22 cellular contexts compared by ENCODE assay signal in the genomic region with DNA sequence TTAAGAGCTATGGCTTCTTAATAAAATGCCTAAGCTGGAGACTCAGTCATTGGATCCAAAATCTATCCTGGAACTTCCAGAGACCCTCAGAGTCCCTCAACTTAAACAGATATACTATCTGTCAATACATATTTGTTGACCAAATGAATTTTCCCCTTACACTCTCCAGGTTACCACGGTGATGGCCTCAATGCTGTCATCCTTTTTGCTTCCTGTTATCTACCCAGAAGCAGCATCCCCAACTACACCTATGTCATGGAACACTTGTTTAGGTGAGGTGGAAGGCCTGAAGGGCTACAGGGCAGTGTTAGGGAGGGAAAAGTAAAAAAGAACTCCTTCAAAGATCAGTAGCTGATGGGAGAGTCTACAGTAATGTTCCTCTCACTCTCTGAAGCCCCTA. TPM values are rescaled to one million over a fixed set of nuclear protein-coding genes. Genes with fewer than 3 reads are reported as not detected.
DNase-seq lines count a peak whose midpoint lies in the region; ATAC-seq, FAIRE-seq and TF ChIP-seq lines count a peak whose summit lies in the region.
"Had no signal": no experiment of that assay in that cellular context is flagged by ENCODE, and none has a peak within 500 bp of the region (broad histone marks: within the 10 kb centered on the region; RNA-seq: fewer than 3 reads in every experiment).

No MANE protein-coding gene starts in this region.

- no peak for TF ChIP-seq CTCF in K562 (IDR thresholded peaks at IDR 0.05 in 2 of 3, conservative IDR thresholded peaks at IDR 0.05 in 1 of 3; ENCODE audit: insufficient read depth in 2 of 3, low read depth in 1 of 3, low read length in 3 of 3)

- CTCF ChIA-PET in activated CD4-positive, alpha-beta T cell treated with anti-CD3 and anti-CD28 coated beads, Interleukin-2, amount 10 ng/mL, durations not matched to agents 7 days and 5 days (lab: Charles Lee): interaction anchor here (0.5 to 1.2 kb wide), 7 partner anchors 13 to 241 kb away, joined by 3 to 7 read pairs (median 3); a partner anchor contains a TSS
- CTCF ChIA-PET in K562 (lab: Yijun Ruan, JAX; ENCODE audit: low intra/inter-chr PET ratio): no interaction called here

- H3K27me3 ChIP-seq in K562 (ENCODE audit: control insufficient read depth in 2 of 2, insufficient read depth in 2 of 2, low read length in 2 of 2): no peaks in the 10 kb centered on the region
- H3K27me3 ChIP-seq: MG63 had no signal

- H3K27ac Mint-ChIP-seq in activated CD4-positive, alpha-beta T cell treated with anti-CD3 and anti-CD28 coated beads, Interleukin-2, amount 10 ng/mL, durations not matched to agents 7 days and 5 days: no peak overlapping the region
- peak overlapping the region in 1 of 2 donors; percentile 37 for H3K27ac Mint-ChIP-seq in stimulated activated naive CD8-positive, alpha-beta T cell treated with anti-CD3 and anti-CD28 coated beads, Interleukin-15, amount 100 ng/mL, for 72 hours

- no peak overlapping the region for H2AFZ ChIP-seq in K562 (ENCODE audit: low read depth, low read length)

- H3K36me3 ChIP-seq in K562 (ENCODE audit: control insufficient read depth, insufficient read depth, low read length): no peaks in the 10 kb centered on the region

- peaks cover 1% of the 10 kb centered on the region for H3K36me3 Mint-ChIP-seq in activated CD4-positive, alpha-beta T cell treated with anti-CD3 and anti-CD28 coated beads, Interleukin-2, amount 10 ng/mL, durations not matched to agents 7 days and 5 days (ENCODE audit: low read depth)

- no peak for FAIRE-seq in K562 (lab: Jason Lieb, UNC)
- FAIRE-seq: GM12878 had no signal

- peak; percentile 55 for ATAC-seq in stimulated activated naive CD8-positive, alpha-beta T cell treated with anti-CD3 and anti-CD28 coated beads, Interleukin-15, amount 100 ng/mL, for 72 hours
- ATAC-seq in stimulated activated naive CD8-positive, alpha-beta T cell treated with anti-CD3 and anti-CD28 coated beads, Interleukin-15, Interleukin-2, amounts not matched to agents 100 U/mL and 50 U/mL, for 24 hours: no peak
- no peak for ATAC-seq in K562
- no peak for ATAC-seq in HG03039 (IDR thresholded peaks at IDR 0.05; ENCODE audit: unreplicated experiment)
- ATAC-seq in GM21526 (IDR thresholded peaks at IDR 0.05; ENCODE audit: low FRiP score, unreplicated experiment): no peak
- ATAC-seq: GM12878 had no signal

- TF ChIP-seq EP300 in K562 (IDR thresholded peaks at IDR 0.05; ENCODE audit: low read length): no peak

- no peak overlapping the region for H3K27ac ChIP-seq in K562 (ENCODE audit: extremely low read depth, low read depth, low read length)

- H3K4me3 Mint-ChIP-seq in activated CD4-positive, alpha-beta T cell treated with anti-CD3 and anti-CD28 coated beads, Interleukin-2, amount 10 ng/mL, durations not matched to agents 7 days and 5 days: no peak overlapping the region
- no peak overlapping the region for H3K4me3 Mint-ChIP-seq in stimulated activated naive CD8-positive, alpha-beta T cell treated with anti-CD3 and anti-CD28 coated beads, Interleukin-15, amount 100 ng/mL, for 72 hours

- peaks cover 9 to 13% of the 10 kb centered on the region in 2 experiments; a peak in 4 of 5 replicates for H3K4me1 ChIP-seq in K562 (replicated peaks in 1 of 2; ENCODE audit: control insufficient read depth in 2 of 2, insufficient read depth in 2 of 2, low read length in 2 of 2)

- no TSS peak for BruUV-seq in K562 (replicated peaks; lab: Mats Ljungman, UMichigan)

- no peaks in the 10 kb centered on the region for H4K20me1 ChIP-seq in K562 (replicated peaks; ENCODE audit: control insufficient read depth, insufficient read depth, low read length)

- no peaks in the 10 kb centered on the region for H3K9me3 Mint-ChIP-seq in activated CD4-positive, alpha-beta T cell treated with anti-CD3 and anti-CD28 coated beads, Interleukin-2, amount 10 ng/mL, durations not matched to agents 7 days and 5 days
- no peaks in the 10 kb centered on the region for H3K9me3 Mint-ChIP-seq in stimulated activated naive CD8-positive, alpha-beta T cell treated with anti-CD3 and anti-CD28 coated beads, Interleukin-15, amount 100 ng/mL, for 72 hours

- no peaks in the 10 kb centered on the region for H3K9me1 ChIP-seq in K562 (ENCODE audit: control insufficient read depth, insufficient read depth, low read length)

- TF ChIP-seq RAD21 in K562 (CRISPR knock-in tag; conservative IDR thresholded peaks at IDR 0.05 in 1 of 2, IDR thresholded peaks at IDR 0.05 in 1 of 2): no peak

- 42% methylated on average over 1 of the region's 1 CpG for WGBS in K562 (ENCODE audit: insufficient coverage, low coverage, missing lambda C conversion rate)

- H3K79me2 ChIP-seq in K562 (ENCODE audit: control insufficient read depth, insufficient read depth, low read length): peaks cover 5% of the 10 kb centered on the region; the same call in 2 of the 3 replicates

- intact Hi-C loops in K562 (cut with micrococcal nuclease): no loop called here

- H3K9ac ChIP-seq in K562 (ENCODE audit: insufficient read depth in 1 of 2, low read depth in 2 of 2, low read length in 2 of 2): no peak overlapping the region

- no peak for TF ChIP-seq POLR2A in K562 (conservative IDR thresholded peaks at IDR 0.05)

- no peaks in the 10 kb centered on the region for H3K9me3 ChIP-seq in K562 (replicated peaks; ENCODE audit: control insufficient read depth, insufficient read depth, low read depth, low read length)
- H3K9me3 ChIP-seq: MG63 had no signal

- H3K4me1 Mint-ChIP-seq in activated CD4-positive, alpha-beta T cell treated with anti-CD3 and anti-CD28 coated beads, Interleukin-2, amount 10 ng/mL, durations not matched to agents 7 days and 5 days: peaks cover 28% of the 10 kb centered on the region
- H3K4me1 Mint-ChIP-seq in stimulated activated naive CD8-positive, alpha-beta T cell treated with anti-CD3 and anti-CD28 coated beads, Interleukin-15, amount 100 ng/mL, for 72 hours: peaks cover 33% of the 10 kb centered on the region

- H3K4me3 ChIP-seq in K562: no peak overlapping the region
- H3K4me3 ChIP-seq: GM12878, MG63 had no signal

- in situ Hi-C loops in K562 (cut with MboI): no loop called here

- no peak overlapping the region for H3K4me2 ChIP-seq in K562 (ENCODE audit: insufficient read depth, low read length)

- peak; percentile 18 for DNase-seq in activated CD4-positive, alpha-beta T cell treated with anti-CD3 and anti-CD28 coated beads, Interleukin-2, amount 10 ng/mL, durations not matched to agents 7 days and 5 days
- DNase-seq in activated CD4-positive, alpha-beta T cell treated with anti-CD3 and anti-CD28 coated beads, Interleukin-2, amount 50 U/mL, for 1 hour: no peak
- DNase-seq in stimulated activated naive CD8-positive, alpha-beta T cell treated with anti-CD3 and anti-CD28 coated beads, Interleukin-15, amount 100 ng/mL, for 72 hours: no peak
- DNase-seq in stimulated activated naive CD8-positive, alpha-beta T cell treated with anti-CD3 and anti-CD28 coated beads, Interleukin-15, Interleukin-2, amounts not matched to agents 100 U/mL and 50 U/mL, for 24 hours: no peak
- no peak for DNase-seq in K562 (ENCODE audit: extremely low read depth in 1 of 4, low spot score in 3 of 4)
- no peak for DNase-seq in LoVo (ENCODE audit: low spot score)
- DNase-seq: AML-193, C1 segment of cervical spinal cord, DND-41, H7, Kasumi-1, MG63, NCI-H1048, NCI-H1436, NCI-H1930, NCI-H226, NCI-H510A treated with DMSO at 0.1 percent for 48 hours, NCI-H748 treated with DMSO at 0.1 percent for 48 hours, SIG-M5 had no signal

- POLR2A ChIA-PET in activated CD4-positive, alpha-beta T cell treated with anti-CD3 and anti-CD28 coated beads, Interleukin-2, amount 10 ng/mL, durations not matched to agents 7 days and 5 days (lab: Charles Lee): interaction anchor here (0.5 kb wide), 1 partner anchor 227 kb away, joined by 3 read pairs; no protein-coding TSS in a partner anchor
- POLR2A ChIA-PET in K562 (lab: Yijun Ruan, JAX): interaction anchor here (0.7 to 2.6 kb wide), 6 partner anchors 12 to 36 kb away, joined by 3 to 16 read pairs (median 3); a partner anchor contains a TSS

- H3K27me3 Mint-ChIP-seq in activated CD4-positive, alpha-beta T cell treated with anti-CD3 and anti-CD28 coated beads, Interleukin-2, amount 10 ng/mL, durations not matched to agents 7 days and 5 days: no peaks in the 10 kb centered on the region
- H3K27me3 Mint-ChIP-seq in stimulated activated naive CD8-positive, alpha-beta T cell treated with anti-CD3 and anti-CD28 coated beads, Interleukin-15, amount 100 ng/mL, for 72 hours: no peaks in the 10 kb centered on the region

RNA-seq across cellular contexts. Expression of a gene that starts 4.4 kb away (rescaled TPM):
- 1 to 10 TPM in 1 of 2 experiments, under 1 TPM in 1; 0.62 to 1.3 TPM for total RNA-seq in activated CD4-positive, alpha-beta T cell treated with anti-CD3 and anti-CD28 coated beads, Interleukin-2, amount 10 ng/mL, durations not matched to agents 7 days and 5 days
- total RNA-seq in K562 (2011; cell fraction: chromatin; rRNA removed; ENCODE audit: low replicate concordance): 1.2 and 1.9 TPM in 2 replicates
- total RNA-seq in K562 (2011; cell fraction: nucleolus; rRNA removed): 1.3 and 1.4 TPM in 2 replicates
- 1.1 and 1.5 TPM in 2 replicates for total RNA-seq in K562 (2011; cell fraction: nucleoplasm; rRNA removed)
- total RNA-seq in K562 (2014; rRNA removed) (1.2 TPM in 2 replicates), K562 (2014; rRNA removed; fragmentation: Illumina TruSeq; extraction: Trizol) (0.16 and 0.18 TPM in 2 replicates), K562 (2015; rRNA removed; fragmentation: Illumina TruSeq; extraction: Trizol) (0.49 and 1.5 TPM in 2 replicates), K562 (2021) (1.1 and 1.3 TPM in 2 replicates)
- polyA plus RNA-seq in K562 (2011; rRNA removed) (0.39 and 0.74 TPM in 2 replicates), K562 (2014; fragmentation: Illumina TruSeq; extraction: Trizol) (0.39 and 0.61 TPM in 2 replicates), K562 (2014; fragmentation: Nextera tagmentation; extraction: Ambion mirVana) (10 to 100 TPM in 1 of 2 experiments, 1 to 10 TPM in 1; 5.2 to 15.7 TPM), K562 (2014; rRNA removed) (0.58 and 0.61 TPM in 2 replicates)
- 0.36 and 0.46 TPM in 2 replicates for polyA plus RNA-seq in K562 (2011; cell fraction: cytosol; rRNA removed)
- polyA plus RNA-seq in K562 (2011; cell fraction: nucleus; rRNA removed): 0.92 and 1.0 TPM in 2 replicates
- polyA plus RNA-seq in K562 (2012): 2.0 and 3.5 TPM in 2 replicates
- polyA minus RNA-seq in K562 (2011; rRNA and poly(A)+ RNA removed): 0.21 and 0.33 TPM in 2 replicates
- polyA minus RNA-seq in K562 (2011; cell fraction: cytosol; rRNA and poly(A)+ RNA removed): 0.82 and 1.7 TPM in 2 replicates
- polyA minus RNA-seq in K562 (2011; cell fraction: nucleus; rRNA and poly(A)+ RNA removed): 0.67 and 1.00 TPM in 2 replicates

RNA-seq across cellular contexts. Expression of a gene that starts 6.8 kb away (rescaled TPM):
- 1 to 10 TPM in 1 of 2 experiments, under 1 TPM in 1; 0.99 to 1.5 TPM for total RNA-seq in activated CD4-positive, alpha-beta T cell treated with anti-CD3 and anti-CD28 coated beads, Interleukin-2, amount 10 ng/mL, durations not matched to agents 7 days and 5 days
- 9.9 and 10.6 TPM in 2 replicates for total RNA-seq in K562 (2011; cell fraction: chromatin; rRNA removed; ENCODE audit: low replicate concordance)
- 5.3 TPM in 2 replicates for total RNA-seq in K562 (2011; cell fraction: nucleolus; rRNA removed)
- 6.0 and 10.8 TPM in 2 replicates for total RNA-seq in K562 (2011; cell fraction: nucleoplasm; rRNA removed)
- total RNA-seq in K562 (2014; rRNA removed) (0.49 and 0.68 TPM in 2 replicates), K562 (2014; rRNA removed; fragmentation: Illumina TruSeq; extraction: Trizol) (0.55 and 0.67 TPM in 2 replicates), K562 (2015; rRNA removed; fragmentation: Illumina TruSeq; extraction: Trizol) (0.54 and 0.90 TPM in 2 replicates), K562 (2021) (0.47 and 0.84 TPM in 2 replicates)
- polyA plus RNA-seq in K562 (2011; rRNA removed) (1.3 and 2.5 TPM in 2 replicates), K562 (2014; fragmentation: Illumina TruSeq; extraction: Trizol) (0.53 and 0.98 TPM in 2 replicates), K562 (2014; fragmentation: Nextera tagmentation; extraction: Ambion mirVana) (under 1 TPM; 0.08 to 0.31 TPM), K562 (2014; rRNA removed) (0.73 and 1.4 TPM in 2 replicates)
- 0.37 and 2.3 TPM in 2 replicates for polyA plus RNA-seq in K562 (2011; cell fraction: cytosol; rRNA removed)
- 5.6 and 8.6 TPM in 2 replicates for polyA plus RNA-seq in K562 (2011; cell fraction: nucleus; rRNA removed)
- polyA plus RNA-seq in K562 (2012): 0.44 and 1.3 TPM in 2 replicates
- 1.2 and 1.5 TPM in 2 replicates for polyA minus RNA-seq in K562 (2011; rRNA and poly(A)+ RNA removed)
- polyA minus RNA-seq in K562 (2011; cell fraction: cytosol; rRNA and poly(A)+ RNA removed): not detected in 2 replicates
- 0.54 and 1.6 TPM in 2 replicates for polyA minus RNA-seq in K562 (2011; cell fraction: nucleus; rRNA and poly(A)+ RNA removed)

RNA-seq across cellular contexts. Expression of a gene that starts 16.3 kb away (rescaled TPM):
- total RNA-seq in activated CD4-positive, alpha-beta T cell treated with anti-CD3 and anti-CD28 coated beads, Interleukin-2, amount 10 ng/mL, durations not matched to agents 7 days and 5 days: 100 to 1,000 TPM; 350 to 360 TPM
- total RNA-seq in K562 (2011; cell fraction: chromatin; rRNA removed; ENCODE audit: low replicate concordance): 163 and 207 TPM in 2 replicates
- 124 and 125 TPM in 2 replicates for total RNA-seq in K562 (2011; cell fraction: nucleolus; rRNA removed)
- 200 and 254 TPM in 2 replicates for total RNA-seq in K562 (2011; cell fraction: nucleoplasm; rRNA removed)
- total RNA-seq in K562 (2014; rRNA removed) (89.9 and 103 TPM in 2 replicates), K562 (2014; rRNA removed; fragmentation: Illumina TruSeq; extraction: Trizol) (130 and 143 TPM in 2 replicates), K562 (2015; rRNA removed; fragmentation: Illumina TruSeq; extraction: Trizol) (108 and 113 TPM in 2 replicates), K562 (2021) (124 and 133 TPM in 2 replicates)
- polyA plus RNA-seq in K562 (2011; rRNA removed) (189 and 227 TPM in 2 replicates), K562 (2014; fragmentation: Illumina TruSeq; extraction: Trizol) (137 and 146 TPM in 2 replicates), K562 (2014; fragmentation: Nextera tagmentation; extraction: Ambion mirVana) (100 to 1,000 TPM in 1 of 2 experiments, 10 to 100 TPM in 1; 78.1 to 114 TPM), K562 (2014; rRNA removed) (86.8 and 104 TPM in 2 replicates)
- polyA plus RNA-seq in K562 (2011; cell fraction: cytosol; rRNA removed): 79.0 and 159 TPM in 2 replicates
- 404 and 579 TPM in 2 replicates for polyA plus RNA-seq in K562 (2011; cell fraction: nucleus; rRNA removed)
- polyA plus RNA-seq in K562 (2012): 87.3 and 116 TPM in 2 replicates
- 173 and 193 TPM in 2 replicates for polyA minus RNA-seq in K562 (2011; rRNA and poly(A)+ RNA removed)
- 75.4 and 77.3 TPM in 2 replicates for polyA minus RNA-seq in K562 (2011; cell fraction: cytosol; rRNA and poly(A)+ RNA removed)
- polyA minus RNA-seq in K562 (2011; cell fraction: nucleus; rRNA and poly(A)+ RNA removed): 57.4 and 102 TPM in 2 replicates

RNA-seq across cellular contexts. Expression of a gene that starts 17.0 kb away (rescaled TPM):
- total RNA-seq in activated CD4-positive, alpha-beta T cell treated with anti-CD3 and anti-CD28 coated beads, Interleukin-2, amount 10 ng/mL, durations not matched to agents 7 days and 5 days: 1 to 10 TPM; 3.6 to 4.7 TPM
- total RNA-seq in K562 (2011; cell fraction: chromatin; rRNA removed; ENCODE audit: low replicate concordance): 5.0 and 6.7 TPM in 2 replicates
- total RNA-seq in K562 (2011; cell fraction: nucleolus; rRNA removed): 4.3 and 5.0 TPM in 2 replicates
- total RNA-seq in K562 (2011; cell fraction: nucleoplasm; rRNA removed): 8.1 and 12.4 TPM in 2 replicates
- total RNA-seq in K562 (2014; rRNA removed) (12.1 and 14.1 TPM in 2 replicates), K562 (2014; rRNA removed; fragmentation: Illumina TruSeq; extraction: Trizol) (18.9 and 21.8 TPM in 2 replicates), K562 (2015; rRNA removed; fragmentation: Illumina TruSeq; extraction: Trizol) (15.1 and 16.5 TPM in 2 replicates), K562 (2021) (19.4 and 20.5 TPM in 2 replicates)
- polyA plus RNA-seq in K562 (2011; rRNA removed) (39.1 and 49.6 TPM in 2 replicates), K562 (2014; fragmentation: Illumina TruSeq; extraction: Trizol) (37.1 and 40.4 TPM in 2 replicates), K562 (2014; fragmentation: Nextera tagmentation; extraction: Ambion mirVana) (10 to 100 TPM; 70.0 to 91.0 TPM), K562 (2014; rRNA removed) (22.0 and 23.8 TPM in 2 replicates)
- 21.1 and 34.7 TPM in 2 replicates for polyA plus RNA-seq in K562 (2011; cell fraction: cytosol; rRNA removed)
- 11.4 and 19.4 TPM in 2 replicates for polyA plus RNA-seq in K562 (2011; cell fraction: nucleus; rRNA removed)
- 13.2 and 18.5 TPM in 2 replicates for polyA plus RNA-seq in K562 (2012)
- 18.7 TPM in 2 replicates for polyA minus RNA-seq in K562 (2011; rRNA and poly(A)+ RNA removed)
- polyA minus RNA-seq in K562 (2011; cell fraction: cytosol; rRNA and poly(A)+ RNA removed): 6.0 and 7.9 TPM in 2 replicates
- 2.3 and 5.1 TPM in 2 replicates for polyA minus RNA-seq in K562 (2011; cell fraction: nucleus; rRNA and poly(A)+ RNA removed)

RNA-seq across cellular contexts. Expression of a gene that starts 27.4 kb away (rescaled TPM):
- 10 to 100 TPM; 28.1 to 30.9 TPM for total RNA-seq in activated CD4-positive, alpha-beta T cell treated with anti-CD3 and anti-CD28 coated beads, Interleukin-2, amount 10 ng/mL, durations not matched to agents 7 days and 5 days
- 14.5 and 20.9 TPM in 2 replicates for total RNA-seq in K562 (2011; cell fraction: chromatin; rRNA removed; ENCODE audit: low replicate concordance)
- total RNA-seq in K562 (2011; cell fraction: nucleolus; rRNA removed): 7.0 and 7.1 TPM in 2 replicates
- total RNA-seq in K562 (2011; cell fraction: nucleoplasm; rRNA removed): 9.7 and 13.7 TPM in 2 replicates
- total RNA-seq in K562 (2014; rRNA removed): 4.8 and 6.9 TPM in 2 replicates
- total RNA-seq in K562 (2014; rRNA removed; fragmentation: Illumina TruSeq; extraction: Trizol): 8.0 and 9.6 TPM in 2 replicates
- total RNA-seq in K562 (2015; rRNA removed; fragmentation: Illumina TruSeq; extraction: Trizol): 6.1 and 7.1 TPM in 2 replicates
- 5.9 and 6.6 TPM in 2 replicates for total RNA-seq in K562 (2021)
- polyA plus RNA-seq in K562 (2011; rRNA removed): 13.3 and 18.6 TPM in 2 replicates
- polyA plus RNA-seq in K562 (2011; cell fraction: cytosol; rRNA removed): 8.6 and 14.1 TPM in 2 replicates
- 7.7 and 11.0 TPM in 2 replicates for polyA plus RNA-seq in K562 (2011; cell fraction: nucleus; rRNA removed)
- polyA plus RNA-seq in K562 (2012): 3.6 and 4.9 TPM in 2 replicates
- 4.8 and 6.4 TPM in 2 replicates for polyA plus RNA-seq in K562 (2014; fragmentation: Illumina TruSeq; extraction: Trizol)
- polyA plus RNA-seq in K562 (2014; fragmentation: Nextera tagmentation; extraction: Ambion mirVana): 1 to 10 TPM; 2.2 to 3.0 TPM
- 6.1 and 7.1 TPM in 2 replicates for polyA plus RNA-seq in K562 (2014; rRNA removed)
- 18.4 and 21.3 TPM in 2 replicates for polyA minus RNA-seq in K562 (2011; rRNA and poly(A)+ RNA removed)
- polyA minus RNA-seq in K562 (2011; cell fraction: cytosol; rRNA and poly(A)+ RNA removed): 5.6 and 9.4 TPM in 2 replicates
- polyA minus RNA-seq in K562 (2011; cell fraction: nucleus; rRNA and poly(A)+ RNA removed): 3.0 and 3.9 TPM in 2 replicates
